12 cellular contexts compared by ENCODE assay signal in genomic region chr1:95408506-95409136, GRCh38.
"Had no signal": no experiment of that assay in that cellular context is flagged by ENCODE, and none has a peak within 500 bp of the region (broad histone marks: within the 10 kb centered on the region; RNA-seq: fewer than 3 reads in every experiment).

No MANE protein-coding gene starts in this region.

- H3K27ac ChIP-seq: body of pancreas, lower lobe of right lung, neutrophil, thyroid gland had no signal

- H3K9me3 ChIP-seq: body of pancreas, lower lobe of right lung, neutrophil, thyroid gland had no signal

- H3K36me3 ChIP-seq: lower lobe of right lung, neutrophil, thyroid gland had no signal

- H3K4me3 ChIP-seq: body of pancreas, lower lobe of right lung, thyroid gland had no signal

- DNase-seq: activated B cell treated with CpG ODN at 0.5 μM for 24 hours; activated CD4-positive, alpha-beta T cell treated with anti-CD3 and anti-CD28 coated beads, Interleukin-2, amount 10 ng/mL, durations not matched to agents 7 days and 5 days; activated effector memory CD4-positive, alpha-beta T cell treated with Interleukin-2 at 50 U/mL for 16 hours; activated T-cell treated with anti-CD3 and anti-CD28 coated beads, Interleukin-2, amount 50 U/mL, for 24 hours; amniotic stem cell; body of pancreas; erythroblast; left cardiac atrium; lower lobe of right lung; naive B cell; thyroid gland had no signal

- H3K4me1 ChIP-seq: lower lobe of right lung, thyroid gland had no signal

- H3K27me3 ChIP-seq: body of pancreas, neutrophil, thyroid gland had no signal
